ENCODE assay signal across 8 cellular contexts in the genomic region with DNA sequence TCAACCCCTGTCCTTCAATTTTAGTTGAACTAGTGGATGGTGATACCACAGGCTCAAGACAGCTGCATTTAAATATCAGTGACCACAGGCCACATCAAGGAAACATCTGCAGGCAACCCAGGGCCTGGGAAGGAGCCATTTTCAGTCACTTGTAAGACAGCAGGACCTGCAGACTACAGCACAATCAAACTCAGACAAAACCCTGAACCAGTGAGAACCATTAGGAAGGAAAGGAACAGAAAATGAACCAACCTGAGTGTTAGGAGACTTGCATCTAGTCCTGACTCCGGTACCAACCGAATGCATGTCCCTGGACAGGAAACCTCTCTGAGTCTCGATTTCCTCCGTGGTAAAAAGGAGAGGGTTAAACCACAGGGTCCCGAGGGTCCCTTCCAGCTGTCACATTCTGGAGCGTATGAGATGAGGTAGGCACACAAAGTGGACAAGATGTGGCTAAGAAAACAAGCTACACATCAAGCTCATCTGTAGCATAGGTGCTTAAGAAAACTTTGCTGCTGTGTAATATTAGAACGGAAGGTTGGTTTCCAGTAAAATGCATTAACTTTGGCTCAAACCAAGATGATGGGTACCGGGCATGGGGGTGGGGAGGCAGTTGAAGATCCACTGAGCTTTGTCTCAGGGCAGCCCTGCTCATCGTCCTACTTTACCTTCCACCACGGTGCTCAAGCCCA. TPM values are rescaled to one million over a fixed set of nuclear protein-coding genes. Genes with fewer than 3 reads are reported as not detected.
DNase-seq lines count a peak whose midpoint lies in the region; ATAC-seq and TF ChIP-seq lines count a peak whose summit lies in the region.

No MANE protein-coding gene starts in this region.

- H3K9me3 ChIP-seq in SU-DHL-6 (ENCODE audit: insufficient read depth, low read length), result no peaks in the 10 kb centered on the region
- no peaks in the 10 kb centered on the region for H3K9me3 ChIP-seq in neutrophil

- peaks cover 40 to 43% of the 10 kb centered on the region in 2 experiments for H3K4me1 ChIP-seq in neutrophil (ENCODE audit: control insufficient read depth in 1 of 2, insufficient read depth in 1 of 2, low read depth in 1 of 2, low read length in 1 of 2)

- no peak for TF ChIP-seq CTCF in AG09309 (IDR thresholded peaks at IDR 0.05; ENCODE audit: control insufficient read depth, insufficient read depth, low read depth, low read length, missing control alignments)
- no peak for TF ChIP-seq CTCF in SU-DHL-6 (IDR thresholded peaks at IDR 0.05; ENCODE audit: insufficient read depth, low read length, poor library complexity, severe bottlenecking)
- no peak for TF ChIP-seq CTCF in dorsolateral prefrontal cortex (IDR thresholded peaks at IDR 0.05 in 54 of 56, conservative IDR thresholded peaks at IDR 0.05 in 2 of 56; ENCODE audit: low read depth in 1 of 56, partially characterized antibody in 56 of 56)
- no peak for TF ChIP-seq CTCF in neutrophil (IDR thresholded peaks at IDR 0.05)

- H3K9me2 ChIP-seq in SU-DHL-6 (replicated peaks; ENCODE audit: insufficient read depth, low read length), result no peaks in the 10 kb centered on the region

- H3K27ac ChIP-seq in SU-DHL-6 (ENCODE audit: low read depth, low read length) (peak overlapping the region; percentile 55; the same call in 1 of the 2 replicates), dorsolateral prefrontal cortex (peak overlapping the region; percentile 98 to 100 (median 100)), neutrophil (peak overlapping the region; percentile 95)

- DNase-seq in AG09309 (ENCODE audit: low read depth) (no peak), dorsolateral prefrontal cortex (no peak), SHP77 treated with DMSO at 0.1 percent for 48 hours (lab: John Stamatoyannopoulos, UW) (no peak), GOT3 (lab: John Stamatoyannopoulos, UW) (no peak)

- peak overlapping the region; percentile 88; the same call in 1 of the 2 replicates for H3K9ac ChIP-seq in SU-DHL-6 (ENCODE audit: low read length)

- H3K27me3 ChIP-seq in SU-DHL-6 (ENCODE audit: low read length) (no peaks in the 10 kb centered on the region), dorsolateral prefrontal cortex (no peaks in the 10 kb centered on the region), neutrophil (no peaks in the 10 kb centered on the region)

- H2AFZ ChIP-seq in SU-DHL-6 (ENCODE audit: low read depth, low read length, severe bottlenecking), result no peak overlapping the region

- H3K4me3 ChIP-seq in AG09309 (ENCODE audit: control insufficient read depth, low read depth, low read length), result peak overlapping the region; percentile 45
- no peak overlapping the region for H3K4me3 ChIP-seq in SU-DHL-6 (ENCODE audit: insufficient read depth, low read length, poor library complexity, severe bottlenecking)
- peak overlapping the region in 50 of 59 donors; percentile 3 to 100 (median 96) for H3K4me3 ChIP-seq in dorsolateral prefrontal cortex
- peak overlapping the region; percentile 91 for H3K4me3 ChIP-seq in neutrophil (ENCODE audit: low read depth in 1 of 2, low read length in 1 of 2)

- intact Hi-C loops in dorsolateral prefrontal cortex (cut with DNase I), result loop anchor here (5.0 to 10.0 kb wide), 4 partner anchors 72 to 1061 kb away; a partner anchor contains a TSS

- peaks cover 4% of the 10 kb centered on the region; the same call in 1 of the 2 replicates for H4K20me1 ChIP-seq in SU-DHL-6 (ENCODE audit: low read depth, low read length)

- peak overlapping the region; percentile 89 for H3K4me2 ChIP-seq in SU-DHL-6 (ENCODE audit: low read depth, low read length, poor library complexity, severe bottlenecking)

- H3K36me3 ChIP-seq in SU-DHL-6 (ENCODE audit: low read length), result peaks cover 13% of the 10 kb centered on the region; the same call in 1 of the 2 replicates
- peaks cover 18% of the 10 kb centered on the region for H3K36me3 ChIP-seq in neutrophil

- H3F3A ChIP-seq in SU-DHL-6 (ENCODE audit: insufficient read depth), result peaks cover 11% of the 10 kb centered on the region

- peak; percentile 29 for ATAC-seq in GM18508 (IDR thresholded peaks at IDR 0.05; ENCODE audit: insufficient read depth, unreplicated experiment)
- peak; percentile 40 for ATAC-seq in HG03135 (IDR thresholded peaks at IDR 0.05; ENCODE audit: unreplicated experiment)

- peaks cover 19% of the 10 kb centered on the region; the same call in 1 of the 2 replicates for H3K79me2 ChIP-seq in SU-DHL-6 (ENCODE audit: insufficient read depth, low read length)

RNA-seq across cellular contexts. Expression of a gene that starts 1.6 kb away (rescaled TPM):
- total RNA-seq in dorsolateral prefrontal cortex, result 100 to 1,000 TPM in 21 of 120 experiments, 10 to 100 TPM in 99; 58.4 to 148 (median 88.8) TPM

RNA-seq across cellular contexts. Expression of a gene that starts 19.6 kb away (rescaled TPM):
- 10 to 100 TPM in 109 of 120 experiments, 1 to 10 TPM in 11; 5.0 to 21.8 (median 13.1) TPM for total RNA-seq in dorsolateral prefrontal cortex
